32 cellular contexts compared by ENCODE assay signal in genomic region chr6:69775450-69775849, GRCh38.
"Had no signal": no experiment of that assay in that cellular context is flagged by ENCODE, and none has a peak within 500 bp of the region (broad histone marks: within the 10 kb centered on the region; RNA-seq: fewer than 3 reads in every experiment).

No MANE protein-coding gene starts in this region.

- ATAC-seq: activated naive CD8-positive, alpha-beta T cell treated with anti-CD3 and anti-CD28 coated beads, Interleukin-2, amount 50 U/mL, for 24 hours; effector memory CD8-positive, alpha-beta T cell; gastroesophageal sphincter; left colon; naive thymus-derived CD8-positive, alpha-beta T cell; pancreas; psoas muscle; stimulated activated memory B cell treated with anti-CD40 and anti-IgM and Interleukin-4, amounts not matched to agents 10 μg/mL and 1 μg/mL and 100 μg/mL, for 72 hours had no signal

- H3K27me3 Mint-ChIP-seq: activated naive CD4-positive, alpha-beta T cell treated with anti-CD3 and anti-CD28 coated beads, Interleukin-2, amount 50 U/mL, for 24 hours; activated naive CD8-positive, alpha-beta T cell treated with anti-CD3 and anti-CD28 coated beads, Interleukin-2, amount 50 U/mL, for 24 hours; effector memory CD8-positive, alpha-beta T cell; naive thymus-derived CD8-positive, alpha-beta T cell; stimulated activated memory B cell treated with anti-CD40 and anti-IgM and Interleukin-4, amounts not matched to agents 10 μg/mL and 1 μg/mL and 100 μg/mL, for 72 hours had no signal

- DNase-seq: activated CD4-positive, alpha-beta T cell treated with anti-CD3 and anti-CD28 coated beads for 4 hours; activated CD4-positive, alpha-beta T cell treated with anti-CD3 and anti-CD28 coated beads, Interleukin-2, amount 50 U/mL, for 48 hours; activated CD8-positive, alpha-beta memory T cell treated with anti-CD3 and anti-CD28 coated beads for 24 hours; activated effector memory CD4-positive, alpha-beta T cell treated with anti-CD3 and anti-CD28 coated beads, Interleukin-2, amount 50 U/mL, for 16 hours; activated naive CD8-positive, alpha-beta T cell treated with anti-CD3 and anti-CD28 coated beads, Interleukin-2, amount 50 U/mL, for 24 hours; activated T-cell treated with anti-CD3 and anti-CD28 coated beads, Interleukin-2, amount 50 U/mL, for 1 hour; amygdala; caudate nucleus; cortex of kidney; effector memory CD8-positive, alpha-beta T cell; hippocampal formation; immature natural killer cell; kidney; left colon; midbrain; naive thymus-derived CD8-positive, alpha-beta T cell; nucleus accumbens; pancreas; psoas muscle; sigmoid colon; small intestine; stimulated activated CD4-positive, alpha-beta T cell treated with anti-CD3 and anti-CD28 coated beads, Interleukin-1b, Interleukin-23, amount 100 ng/mL, for 48 hours; stimulated activated CD4-positive, alpha-beta T cell treated with anti-CD3 and anti-CD28 coated beads, Interleukin-4, amount 100 ng/mL, for 4 hours; stimulated activated CD8-positive, alpha-beta memory T cell treated with anti-CD3 and anti-CD28 coated beads, Interleukin-4, amount 100 ng/mL, for 48 hours had no signal

- H3K27ac ChIP-seq: gastroesophageal sphincter, pancreas, psoas muscle, sigmoid colon, tibial nerve had no signal

- H3K9me3 Mint-ChIP-seq: effector memory CD8-positive, alpha-beta T cell; immature natural killer cell; T-helper 2 cell treated with Interferon-gamma antibody and Interleukin-4, amounts not matched to agents 5 μg/mL and 100 μg/mL, for 36 hours had no signal

- H3K36me3 ChIP-seq: gastroesophageal sphincter, pancreas, sigmoid colon had no signal

- H3K9me3 ChIP-seq: gastroesophageal sphincter, pancreas, psoas muscle, sigmoid colon, tibial nerve had no signal

- H3K4me3 Mint-ChIP-seq: activated naive CD4-positive, alpha-beta T cell treated with anti-CD3 and anti-CD28 coated beads, Interleukin-2, amount 50 U/mL, for 24 hours; activated naive CD8-positive, alpha-beta T cell treated with anti-CD3 and anti-CD28 coated beads, Interleukin-2, amount 50 U/mL, for 24 hours; activated T-helper 1 cell treated with anti-CD3 and anti-CD28 coated beads, Interleukin-12 subunit alpha, Interleukin-12 subunit beta, Interleukin-2, Interleukin-4 antibody, amounts not matched to agents 30 ng/mL and 10 ng/mL and 1 ng/mL, durations not matched to agents 14 hours and 24 hours and 36 hours; effector memory CD8-positive, alpha-beta T cell; naive thymus-derived CD8-positive, alpha-beta T cell; neural crest cell; stimulated activated memory B cell treated with anti-CD40 and anti-IgM and Interleukin-4, amounts not matched to agents 10 μg/mL and 1 μg/mL and 100 μg/mL, for 72 hours; T-helper 2 cell treated with Interferon-gamma antibody and Interleukin-4, amounts not matched to agents 5 μg/mL and 100 μg/mL, for 36 hours had no signal

- H3K27ac Mint-ChIP-seq: activated naive CD4-positive, alpha-beta T cell treated with anti-CD3 and anti-CD28 coated beads, Interleukin-2, amount 50 U/mL, for 24 hours; activated naive CD8-positive, alpha-beta T cell treated with anti-CD3 and anti-CD28 coated beads, Interleukin-2, amount 50 U/mL, for 24 hours; activated T-helper 1 cell treated with anti-CD3 and anti-CD28 coated beads, Interleukin-12 subunit alpha, Interleukin-12 subunit beta, Interleukin-2, Interleukin-4 antibody, amounts not matched to agents 30 ng/mL and 10 ng/mL and 1 ng/mL, durations not matched to agents 14 hours and 24 hours and 36 hours; effector memory CD8-positive, alpha-beta T cell; naive thymus-derived CD8-positive, alpha-beta T cell; stimulated activated memory B cell treated with anti-CD40 and anti-IgM and Interleukin-4, amounts not matched to agents 10 μg/mL and 1 μg/mL and 100 μg/mL, for 72 hours; T-helper 2 cell treated with Interferon-gamma antibody and Interleukin-4, amounts not matched to agents 5 μg/mL and 100 μg/mL, for 36 hours had no signal

- FAIRE-seq: endothelial cell of umbilical vein, pancreas, small intestine had no signal

- H3K4me3 ChIP-seq: gastroesophageal sphincter, pancreas, psoas muscle, sigmoid colon, tibial nerve had no signal

- H3K4me1 ChIP-seq: psoas muscle, sigmoid colon had no signal

- H3K27me3 ChIP-seq: gastroesophageal sphincter, pancreas, sigmoid colon, tibial nerve had no signal
